Comparison of ENCODE assay signal across 8 cellular contexts in genomic region chr17:67825627-67826588, GRCh38. TPM values are rescaled to one million over a fixed set of nuclear protein-coding genes. Genes with fewer than 3 reads are reported as not detected.
DNase-seq lines count a peak whose midpoint lies in the region; ATAC-seq, FAIRE-seq and TF ChIP-seq lines count a peak whose summit lies in the region.
"Not testable (repeated sequence)": the region's sequence is repeated elsewhere in the genome, so short reads cannot be mapped to it uniquely, and the experiment has no call there.

No MANE protein-coding gene starts in this region.

- peaks cover 44% of the 10 kb centered on the region for H3K79me2 ChIP-seq in endothelial cell of umbilical vein (ENCODE audit: control insufficient read depth, insufficient read depth, low read length)
- H3K79me2 ChIP-seq in mesendoderm (ENCODE audit: control insufficient read depth, insufficient read depth, low read length) = peaks cover 33% of the 10 kb centered on the region

- CTCF ChIA-PET in endothelial cell of umbilical vein (lab: Charles Lee) = interaction anchor here (2.2 to 2.5 kb wide), 2 partner anchors 26 to 451 kb away, joined by 5 to 15 read pairs; no protein-coding TSS in a partner anchor

- peak overlapping the region; percentile 94 for H2AK5ac ChIP-seq in mesendoderm (ENCODE audit: low read length)

- TF ChIP-seq CTCF in endothelial cell of umbilical vein (IDR thresholded peaks at IDR 0.05; ENCODE audit: extremely low read depth in 1 of 2, insufficient read depth in 1 of 2, low read depth in 1 of 2, low read length in 2 of 2) = not testable (repeated sequence)

- POLR2A ChIA-PET in endothelial cell of umbilical vein (lab: Charles Lee) = not testable (repeated sequence)

- not testable (repeated sequence) for H3K23ac ChIP-seq in mesendoderm (ENCODE audit: low read length)

- H3K18ac ChIP-seq in mesendoderm (ENCODE audit: low read length) = peak overlapping the region; percentile 97

- H3K4me2 ChIP-seq in endothelial cell of umbilical vein (ENCODE audit: insufficient read depth, low read length) (peak overlapping the region; percentile 80), mesendoderm (ENCODE audit: low read length) (peak overlapping the region; percentile 64)

- peaks cover 13% of the 10 kb centered on the region for H3K4me1 ChIP-seq in endothelial cell of umbilical vein (ENCODE audit: control insufficient read depth, extremely low read depth, insufficient read depth, low read length)
- H3K4me1 ChIP-seq in mesendoderm (ENCODE audit: control insufficient read depth, low read depth, low read length) = not testable (repeated sequence)

- not testable (repeated sequence) for H3K4ac ChIP-seq in mesendoderm (ENCODE audit: low read depth, low read length)

- peak overlapping the region; percentile 31 for H2BK120ac ChIP-seq in mesendoderm (ENCODE audit: low read depth, low read length)

- intact Hi-C loops in endothelial cell of umbilical vein (cut with micrococcal nuclease) = loop anchor here (1.0 kb wide), 4 partner anchors 26 to 452 kb away; partner anchors contain the start of genes KPNA2 and NOL11

- peak; percentile 79 for FAIRE-seq in endothelial cell of umbilical vein (lab: Jason Lieb, UNC)

- not testable (repeated sequence) for H3K27ac ChIP-seq in endothelial cell of umbilical vein (ENCODE audit: insufficient read depth, low read depth, low read length)
- peak overlapping the region; percentile 90 for H3K27ac ChIP-seq in mesendoderm (ENCODE audit: low read depth, low read length)

- H4K5ac ChIP-seq in mesendoderm (ENCODE audit: low read length) = not testable (repeated sequence)

- dilution Hi-C loops in endothelial cell of umbilical vein (cut with MboI; ENCODE audit: extremely low pct_ligation_motif_present, low sequenced_read_pairs) = not testable (repeated sequence)

- H3K9me1 ChIP-seq in endothelial cell of umbilical vein (replicated peaks; ENCODE audit: control insufficient read depth, extremely low read depth, insufficient read depth, low read length) = not testable (repeated sequence)

- H3K36me3 ChIP-seq in endothelial cell of umbilical vein (ENCODE audit: control insufficient read depth in 2 of 2, extremely low read depth in 1 of 2, insufficient read depth in 2 of 2, low read length in 2 of 2); mesendoderm (ENCODE audit: control insufficient read depth, insufficient read depth, low read length): not testable (repeated sequence)

- H3K9me3 ChIP-seq in endothelial cell of umbilical vein (replicated peaks; ENCODE audit: control insufficient read depth, insufficient read depth, low read length) = not testable (repeated sequence)

- not testable (repeated sequence) for H3K79me1 ChIP-seq in mesendoderm (ENCODE audit: low read length)

- peak overlapping the region; percentile 100 for H3K56ac ChIP-seq in mesendoderm (ENCODE audit: low read length)

- H2BK15ac ChIP-seq in mesendoderm (replicated peaks; ENCODE audit: low read depth) = not testable (repeated sequence)

- peak overlapping the region; percentile 59 for H2AFZ ChIP-seq in endothelial cell of umbilical vein (ENCODE audit: low read depth, low read length)

- BruUV-seq in endothelial cell of umbilical vein (replicated peaks; lab: Mats Ljungman, UMichigan) = not testable (repeated sequence)

- peak overlapping the region; percentile 99 for H2BK5ac ChIP-seq in mesendoderm (ENCODE audit: low read length)

- not testable (repeated sequence) for H3K27me3 ChIP-seq in endothelial cell of umbilical vein (ENCODE audit: control insufficient read depth in 2 of 2, insufficient read depth in 2 of 2, low read length in 2 of 2); mesendoderm (ENCODE audit: insufficient read depth, low read length, poor library complexity)

- peak overlapping the region; percentile 57 to 78 (median 60) for H3K4me3 ChIP-seq in endothelial cell of umbilical vein (replicated peaks in 1 of 3; ENCODE audit: insufficient read depth in 1 of 3, low read depth in 1 of 3, low read length in 3 of 3)
- peak overlapping the region; percentile 100 for H3K4me3 ChIP-seq in mesendoderm (ENCODE audit: low read length)

- TF ChIP-seq POLR2A in endothelial cell of umbilical vein (IDR thresholded peaks at IDR 0.05; ENCODE audit: low read depth, low read length) = not testable (repeated sequence)

- H4K8ac ChIP-seq in mesendoderm (ENCODE audit: low read depth, low read length) = peak overlapping the region; percentile 77

- ATAC-seq in GM21360 (IDR thresholded peaks at IDR 0.05; ENCODE audit: unreplicated experiment) (peak; percentile 27), HG03558 (IDR thresholded peaks at IDR 0.05; ENCODE audit: extremely low read depth, unreplicated experiment) (peak; percentile 12)

- not testable (repeated sequence) for H4K20me1 ChIP-seq in endothelial cell of umbilical vein (replicated peaks; ENCODE audit: control insufficient read depth, extremely low read depth, insufficient read depth, low read length)

- H3K9ac ChIP-seq in endothelial cell of umbilical vein (replicated peaks; ENCODE audit: extremely low read depth, insufficient read depth, low read length) (peak overlapping the region; percentile 47), mesendoderm (ENCODE audit: low read length) (peak overlapping the region; percentile 99)

- DNase-seq in CD1c-positive myeloid dendritic cell (ENCODE audit: extremely low spot score) (peak; percentile 41), endothelial cell of umbilical vein (ENCODE audit: low read depth, low spot score) (peak; percentile 63), mesendoderm (peak; percentile 71)
- peak; percentile 78 for DNase-seq in activated T-cell treated with anti-CD3 and anti-CD28 coated beads, Interleukin-2, amount 50 U/mL, for 1 hour
- DNase-seq in stimulated activated CD4-positive, alpha-beta T cell treated with anti-CD3 and anti-CD28 coated beads, TNF-alpha, amount 100 ng/mL, for 4 hours (ENCODE audit: low read depth in 3 of 3) = peak; percentile 18 to 41 (median 19)

- no CpG with 5 or more reads among the region's 94 CpGs for WGBS in mesendoderm (ENCODE audit: extremely low coverage, insufficient coverage, low lambda C conversion rate)

TF ChIP-seq in PFSK-1, 5 proteins besides CTCF, POLR2A, EP300 and RAD21:
- peak; percentile 31; the same call in 1 of the 2 replicates for TF ChIP-seq SIN3A (IDR thresholded peaks at IDR 0.05; ENCODE audit: borderline replicate concordance, insufficient read depth, low read length)

RNA-seq across cellular contexts. Expression of gene BPTF, which starts 0.6 kb away (rescaled TPM):
- 34.8 TPM for polyA plus RNA-seq in PFSK-1 (2012; ENCODE audit: insufficient read length, low read depth)
- 78.6 and 88.1 TPM in 2 replicates for total RNA-seq in endothelial cell of umbilical vein
- polyA plus RNA-seq in endothelial cell of umbilical vein = 41.0 and 47.7 TPM in 2 replicates
- 37.8 and 41.5 TPM in 2 replicates for polyA plus RNA-seq in endothelial cell of umbilical vein (2011; cell fraction: cytosol; rRNA removed)
- 88.1 and 105 TPM in 2 replicates for polyA plus RNA-seq in endothelial cell of umbilical vein (2011; cell fraction: nucleus; rRNA removed)
- 40.8 and 51.1 TPM in 2 replicates for polyA plus RNA-seq in endothelial cell of umbilical vein (2012)
- polyA minus RNA-seq in endothelial cell of umbilical vein = 111 and 121 TPM in 2 replicates
- 41.9 TPM for polyA minus RNA-seq in endothelial cell of umbilical vein (2011; cell fraction: cytosol; rRNA and poly(A)+ RNA removed)
- polyA minus RNA-seq in endothelial cell of umbilical vein (2011; cell fraction: nucleus; rRNA and poly(A)+ RNA removed) = 139 and 186 TPM in 2 replicates
- 94.5 TPM for polyA plus RNA-seq in mesendoderm (2013, experiment 1 of 2)
- polyA plus RNA-seq in mesendoderm (2013, experiment 2 of 2) = 93.8 TPM

Comparison
In these comparisons a context has a peak if more than half of its experiments do, and no peak if none do; other contexts are left out.
1. DNase-seq: peak in every context shown above with its lines; median percentile 78 in activated T-cell treated with anti-CD3 and anti-CD28 coated beads, Interleukin-2, amount 50 U/mL, for 1 hour; 71 in mesendoderm; 63 in endothelial cell of umbilical vein; 41 in CD1c-positive myeloid dendritic cell; 19 in stimulated activated CD4-positive, alpha-beta T cell treated with anti-CD3 and anti-CD28 coated beads, TNF-alpha, amount 100 ng/mL, for 4 hours.